In genomic region chr1:206867716-206868115, GRCh38 we compare ENCODE assay signal across 1 cellular context.
TF ChIP-seq lines count a peak whose summit lies in the region.

No MANE protein-coding gene starts in this region.

TF ChIP-seq in IMR-90, 13 proteins besides CTCF, POLR2A, EP300 and RAD21:
- TF ChIP-seq MAFK (IDR thresholded peaks at IDR 0.05; ENCODE audit: low read depth, low read length), result no peak
- no peak for TF ChIP-seq RCOR1 (IDR thresholded peaks at IDR 0.05; ENCODE audit: insufficient replicate concordance, low read length)
- no peak for TF ChIP-seq MXI1 (IDR thresholded peaks at IDR 0.05; ENCODE audit: borderline replicate concordance, low read depth, low read length)
- no peak for TF ChIP-seq FOS (IDR thresholded peaks at IDR 0.05; ENCODE audit: low read depth, low read length)
- TF ChIP-seq CEBPB (IDR thresholded peaks at IDR 0.05; ENCODE audit: low read depth, low read length), result no peak
- no peak for TF ChIP-seq BHLHE40 (IDR thresholded peaks at IDR 0.05; ENCODE audit: low read depth, low read length)
- TF ChIP-seq ELK1 (IDR thresholded peaks at IDR 0.05; ENCODE audit: borderline replicate concordance, low read depth, low read length), result no peak
